8 cellular contexts compared by ENCODE assay signal in genomic region chr16:9091867-9092281, GRCh38. TPM values are rescaled to one million over a fixed set of nuclear protein-coding genes. Genes with fewer than 3 reads are reported as not detected.
A peak's percentile ranks its signal among the peaks of the same experiment; 100 is the strongest.
DNase-seq lines count a peak whose midpoint lies in the region; ATAC-seq and TF ChIP-seq lines count a peak whose summit lies in the region.

No MANE protein-coding gene starts in this region.

- no peak for TF ChIP-seq RAD21 in liver (IDR thresholded peaks at IDR 0.05)

- peaks cover 31% of the 10 kb centered on the region for H3K36me3 Mint-ChIP-seq in T-helper 1 cell treated with Interleukin-12 subunit alpha and Interleukin-12 subunit beta and Interleukin-4 antibody, amounts not matched to agents 30 μg/mL and 1 μg/mL, for 36 hours (ENCODE audit: low read depth)
- H3K36me3 Mint-ChIP-seq in stimulated activated effector memory CD8-positive, alpha-beta T cell treated with anti-CD3 and anti-CD28 coated beads, Interleukin-12 subunit alpha, Interleukin-12 subunit beta, amount 100 ng/mL, for 72 hours = peaks cover 69% of the 10 kb centered on the region

- H3K27me3 ChIP-seq in liver (ENCODE audit: control insufficient read depth in 4 of 4, insufficient read depth in 4 of 4, low read length in 3 of 4) = no peaks in the 10 kb centered on the region

- peak; percentile 4 for ATAC-seq in HG03060 (IDR thresholded peaks at IDR 0.05; ENCODE audit: low read depth, unreplicated experiment)
- ATAC-seq in stimulated activated effector memory CD8-positive, alpha-beta T cell treated with anti-CD3 and anti-CD28 coated beads, Interleukin-12 subunit alpha, Interleukin-12 subunit beta, amount 100 ng/mL, for 72 hours = peak; percentile 36

- H3K27ac ChIP-seq in liver (ENCODE audit: low read depth in 1 of 2, low read length in 2 of 2) = peak overlapping the region; percentile 80 to 97

- H3K4me1 ChIP-seq in liver (ENCODE audit: control insufficient read depth in 4 of 4, insufficient read depth in 4 of 4, low read length in 3 of 4) = peaks cover 6 to 35% (median 32%) of the 10 kb centered on the region in 4 donors

- H3K9me3 ChIP-seq in liver (ENCODE audit: control insufficient read depth in 4 of 4, low read length in 3 of 4) = no peaks in the 10 kb centered on the region

- H3K27ac Mint-ChIP-seq in T-helper 1 cell treated with Interleukin-12 subunit alpha and Interleukin-12 subunit beta and Interleukin-4 antibody, amounts not matched to agents 30 μg/mL and 1 μg/mL, for 36 hours = no peak overlapping the region
- peak overlapping the region; percentile 94 for H3K27ac Mint-ChIP-seq in stimulated activated effector memory CD8-positive, alpha-beta T cell treated with anti-CD3 and anti-CD28 coated beads, Interleukin-12 subunit alpha, Interleukin-12 subunit beta, amount 100 ng/mL, for 72 hours

- H3K4me3 ChIP-seq in cardiac fibroblast (replicated peaks in 1 of 2; ENCODE audit: low read depth in 2 of 2, low read length in 2 of 2) = peak overlapping the region; percentile 78 to 82
- peak overlapping the region; percentile 84 to 90 (median 87) for H3K4me3 ChIP-seq in liver (ENCODE audit: low read depth in 1 of 3, low read length in 3 of 3)

- H3K4me1 Mint-ChIP-seq in T-helper 1 cell treated with Interleukin-12 subunit alpha and Interleukin-12 subunit beta and Interleukin-4 antibody, amounts not matched to agents 30 μg/mL and 1 μg/mL, for 36 hours (ENCODE audit: low read depth) = peaks cover 33% of the 10 kb centered on the region
- H3K4me1 Mint-ChIP-seq in stimulated activated effector memory CD8-positive, alpha-beta T cell treated with anti-CD3 and anti-CD28 coated beads, Interleukin-12 subunit alpha, Interleukin-12 subunit beta, amount 100 ng/mL, for 72 hours = peaks cover 46% of the 10 kb centered on the region

- H3K4me3 Mint-ChIP-seq in T-helper 1 cell treated with Interleukin-12 subunit alpha and Interleukin-12 subunit beta and Interleukin-4 antibody, amounts not matched to agents 30 μg/mL and 1 μg/mL, for 36 hours = peak overlapping the region; percentile 53
- peak overlapping the region; percentile 100 for H3K4me3 Mint-ChIP-seq in stimulated activated effector memory CD8-positive, alpha-beta T cell treated with anti-CD3 and anti-CD28 coated beads, Interleukin-12 subunit alpha, Interleukin-12 subunit beta, amount 100 ng/mL, for 72 hours

- H3K27me3 Mint-ChIP-seq in T-helper 1 cell treated with Interleukin-12 subunit alpha and Interleukin-12 subunit beta and Interleukin-4 antibody, amounts not matched to agents 30 μg/mL and 1 μg/mL, for 36 hours (ENCODE audit: low read depth) = no peaks in the 10 kb centered on the region

- H3K9ac ChIP-seq in liver (ENCODE audit: low read depth in 1 of 2, low read length in 2 of 2) = peak overlapping the region; percentile 62 to 71

- TF ChIP-seq CTCF in cardiac fibroblast (IDR thresholded peaks at IDR 0.05; ENCODE audit: low read depth, low read length) (no peak), liver (IDR thresholded peaks at IDR 0.05; ENCODE audit: low read depth, low read length, missing input control) (no peak)

- H3K36me3 ChIP-seq in liver (ENCODE audit: control insufficient read depth in 4 of 4, insufficient read depth in 3 of 4, low read depth in 1 of 4, low read length in 3 of 4) = peaks cover 0 to 1% (median 0%) of the 10 kb centered on the region in 4 donors

- DNase-seq in activated T-cell treated with anti-CD3 and anti-CD28 coated beads for 24 hours (ENCODE audit: low read depth) = peak; percentile 24
- DNase-seq in activated T-cell treated with anti-CD3 and anti-CD28 coated beads for 4 hours = no peak
- DNase-seq in cardiac fibroblast (ENCODE audit: low read depth in 2 of 2) = peak in 1 of 2 donors; percentile 43
- peak; percentile 43 to 78 for DNase-seq in stimulated activated effector memory CD8-positive, alpha-beta T cell treated with anti-CD3 and anti-CD28 coated beads, Interleukin-12 subunit alpha, Interleukin-12 subunit beta, amount 100 ng/mL, for 72 hours (ENCODE audit: low spot score in 2 of 2)
- no peak for DNase-seq in cortex of kidney (lab: John Stamatoyannopoulos, UW)

- under 1% methylated on average over 51 of the region's 51 CpGs for WGBS in liver

- no peaks in the 10 kb centered on the region for H3K9me3 Mint-ChIP-seq in T-helper 1 cell treated with Interleukin-12 subunit alpha and Interleukin-12 subunit beta and Interleukin-4 antibody, amounts not matched to agents 30 μg/mL and 1 μg/mL, for 36 hours
- H3K9me3 Mint-ChIP-seq in stimulated activated effector memory CD8-positive, alpha-beta T cell treated with anti-CD3 and anti-CD28 coated beads, Interleukin-12 subunit alpha, Interleukin-12 subunit beta, amount 100 ng/mL, for 72 hours = no peaks in the 10 kb centered on the region

TF ChIP-seq in liver, 16 proteins besides CTCF, POLR2A, EP300 and RAD21:
- TF ChIP-seq FOXA2 (IDR thresholded peaks at IDR 0.05) (no peak), HNF4A (conservative IDR thresholded peaks at IDR 0.05) (no peak), MAX (IDR thresholded peaks at IDR 0.05) (no peak), YY1 (IDR thresholded peaks at IDR 0.05) (no peak), NR2F2 (IDR thresholded peaks at IDR 0.05) (no peak), FOXA1 (IDR thresholded peaks at IDR 0.05) (no peak), GABPA (IDR thresholded peaks at IDR 0.05 in 1 of 2, conservative IDR thresholded peaks at IDR 0.05 in 1 of 2) (no peak), HNF4G (IDR thresholded peaks at IDR 0.05) (no peak), TAF1 (conservative IDR thresholded peaks at IDR 0.05) (no peak), RXRA (IDR thresholded peaks at IDR 0.05) (no peak), REST (IDR thresholded peaks at IDR 0.05) (no peak)

RNA-seq across cellular contexts. Expression of gene HAPSTR1, which starts 0.4 kb away (rescaled TPM):
- 10 to 100 TPM; 26.3 to 46.5 TPM for total RNA-seq in liver
- polyA plus RNA-seq in liver = 1 to 10 TPM; 6.5 to 9.1 TPM

Comparison
In these comparisons a context has a peak if more than half of its experiments do, and no peak if none do; other contexts are left out.
1. DNase-seq: peak in activated T-cell treated with anti-CD3 and anti-CD28 coated beads for 24 hours (single experiment) and stimulated activated effector memory CD8-positive, alpha-beta T cell treated with anti-CD3 and anti-CD28 coated beads, Interleukin-12 subunit alpha, Interleukin-12 subunit beta, amount 100 ng/mL, for 72 hours (2 of 2); none in activated T-cell treated with anti-CD3 and anti-CD28 coated beads for 4 hours (single experiment) and cortex of kidney (single experiment).